In the genomic region with DNA sequence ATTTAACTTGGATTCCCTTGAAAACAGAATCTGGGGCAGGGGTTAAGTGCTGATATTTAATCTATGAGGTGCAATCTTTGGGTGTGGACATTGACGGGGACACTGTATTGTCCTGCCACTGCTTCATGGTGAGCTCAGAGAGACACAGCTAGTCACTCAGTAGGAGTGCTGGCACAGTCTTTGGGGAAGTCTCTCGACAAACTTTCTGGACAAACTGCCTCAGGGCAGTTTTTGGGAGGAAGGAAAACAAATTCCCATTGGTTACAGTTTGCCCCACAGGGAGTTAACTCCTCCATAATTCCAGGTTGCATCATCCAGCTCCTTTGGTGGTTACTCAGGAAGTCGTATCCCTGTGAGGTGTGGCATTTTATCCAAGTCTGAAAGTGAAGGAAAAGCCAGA, we compare ENCODE assay signal across 19 cellular contexts. TPM values are rescaled to one million over a fixed set of nuclear protein-coding genes. Genes with fewer than 3 reads are reported as not detected.
DNase-seq lines count a peak whose midpoint lies in the region; ATAC-seq and TF ChIP-seq lines count a peak whose summit lies in the region.
"Had no signal": no experiment of that assay in that cellular context is flagged by ENCODE, and none has a peak within 500 bp of the region (broad histone marks: within the 10 kb centered on the region; RNA-seq: fewer than 3 reads in every experiment).

No MANE protein-coding gene starts in this region.

- no peak overlapping the region for H3K4me3 ChIP-seq in PC-9
- H3K4me3 ChIP-seq in epithelial cell of esophagus (ENCODE audit: low read length) = no peak overlapping the region
- H3K4me3 ChIP-seq: hepatocyte, lung, sigmoid colon had no signal

- POLR2A ChIA-PET in PC-9 (lab: Charles Lee; ENCODE audit: unreplicated experiment) = interaction anchor here (0.6 to 0.8 kb wide), 2 partner anchors 42 to 274 kb away, joined by 3 to 5 read pairs; no protein-coding TSS in a partner anchor

- H3K4me2 ChIP-seq in PC-9 = peak overlapping the region; percentile 39
- H3K4me2 ChIP-seq: hepatocyte, SK-N-SH had no signal

- intact Hi-C loops in PC-9 (cut with micrococcal nuclease; ENCODE audit: unreplicated experiment) = no loop called here

- H3K4me1 Mint-ChIP-seq in osteocyte (ENCODE audit: unreplicated experiment) = peaks cover 35% of the 10 kb centered on the region

- no peak overlapping the region for H3K4me3 Mint-ChIP-seq in osteocyte (ENCODE audit: unreplicated experiment)
- H3K4me3 Mint-ChIP-seq: activated CD8-positive, alpha-beta memory T cell treated with anti-CD3 and anti-CD28 coated beads, Interleukin-2, amount 10 ng/mL, durations not matched to agents 7 days and 5 days; activated naive CD4-positive, alpha-beta T cell treated with anti-CD3 and anti-CD28 coated beads for 36 hours; CD4-positive, alpha-beta T cell had no signal

- H3K27me3 ChIP-seq in PC-9 (ENCODE audit: insufficient read depth, low read depth) = no peaks in the 10 kb centered on the region
- H3K27me3 ChIP-seq: hepatocyte, sigmoid colon had no signal

- 0 out of 2 replicates have a peak overlapping the region, but pooled peaks have one; percentile 18 for H2AFZ ChIP-seq in PC-9
- H2AFZ ChIP-seq: hepatocyte had no signal

- TF ChIP-seq POLR2A in GM18505 (IDR thresholded peaks at IDR 0.05; ENCODE audit: borderline replicate concordance, extremely low read depth, insufficient read depth, insufficient read length) = no peak

- H3K27ac Mint-ChIP-seq in osteocyte (ENCODE audit: unreplicated experiment) = peak overlapping the region; percentile 62
- H3K27ac Mint-ChIP-seq: activated CD8-positive, alpha-beta memory T cell treated with anti-CD3 and anti-CD28 coated beads, Interleukin-2, amount 10 ng/mL, durations not matched to agents 7 days and 5 days; activated naive CD4-positive, alpha-beta T cell treated with anti-CD3 and anti-CD28 coated beads for 36 hours; CD4-positive, alpha-beta T cell had no signal

- H3K27me3 Mint-ChIP-seq in osteocyte (ENCODE audit: unreplicated experiment) = no peaks in the 10 kb centered on the region
- H3K27me3 Mint-ChIP-seq: CD4-positive, alpha-beta T cell had no signal

- 0 out of 2 replicates have a peak, but pooled peaks cover 2% of the 10 kb centered on the region for H3K36me3 ChIP-seq in PC-9 (ENCODE audit: low read depth)

- peaks cover 67% of the 10 kb centered on the region for H3F3A ChIP-seq in PC-9 (ENCODE audit: insufficient read depth, low read depth)

- no peaks in the 10 kb centered on the region for H3K9me3 ChIP-seq in PC-9 (ENCODE audit: insufficient read depth, low read depth)
- H3K9me3 ChIP-seq: sigmoid colon, SK-N-SH had no signal

- H3K9me2 ChIP-seq in PC-9 (ENCODE audit: insufficient read depth) = no peaks in the 10 kb centered on the region
- H3K9me2 ChIP-seq: SK-N-SH had no signal

- H3K36me3 Mint-ChIP-seq in osteocyte (ENCODE audit: unreplicated experiment) = peaks cover 5% of the 10 kb centered on the region

- H3K9me3 Mint-ChIP-seq in osteocyte (ENCODE audit: unreplicated experiment) = no peaks in the 10 kb centered on the region
- H3K9me3 Mint-ChIP-seq: activated naive CD4-positive, alpha-beta T cell treated with anti-CD3 and anti-CD28 coated beads for 36 hours; CD4-positive, alpha-beta T cell had no signal

- ATAC-seq in GM18505 (IDR thresholded peaks at IDR 0.05; ENCODE audit: unreplicated experiment) = no peak
- ATAC-seq: activated CD8-positive, alpha-beta memory T cell treated with anti-CD3 and anti-CD28 coated beads, Interleukin-2, amount 10 ng/mL, durations not matched to agents 7 days and 5 days had no signal

- no peaks in the 10 kb centered on the region for H3K79me2 ChIP-seq in PC-9 (ENCODE audit: low read depth)
- H3K79me2 ChIP-seq: hepatocyte had no signal

- DNase-seq in ELR (ENCODE audit: low read depth) (peak; percentile 40), PC-9 (peak in 1 of 2 experiments; percentile 81), epithelial cell of esophagus (ENCODE audit: low read depth) (peak; percentile 81), osteocyte (ENCODE audit: extremely low spot score, unreplicated experiment) (no peak), GM03348 (ENCODE audit: low spot score) (no peak), NCI-H82 treated with DMSO at 0.1 percent for 48 hours (lab: John Stamatoyannopoulos, UW; ENCODE audit: unreplicated experiment) (no peak)
- DNase-seq: activated CD8-positive, alpha-beta memory T cell treated with anti-CD3 and anti-CD28 coated beads, Interleukin-2, amount 10 ng/mL, durations not matched to agents 7 days and 5 days; activated naive CD4-positive, alpha-beta T cell treated with anti-CD3 and anti-CD28 coated beads for 36 hours; caudate nucleus; CD4-positive, alpha-beta T cell; Karpas-422; NCI-H2029 treated with DMSO at 0.1 percent for 48 hours; sigmoid colon; SK-N-SH; stimulated activated naive CD4-positive, alpha-beta T cell treated with Interleukin-2 at 50 U/mL for 16 hours had no signal

- peak overlapping the region; percentile 86 for H3K27ac ChIP-seq in PC-9
- H3K27ac ChIP-seq: hepatocyte, sigmoid colon, VCaP had no signal

- TF ChIP-seq CTCF in PC-9 (conservative IDR thresholded peaks at IDR 0.05) = no peak
- TF ChIP-seq CTCF in epithelial cell of esophagus (IDR thresholded peaks at IDR 0.05; ENCODE audit: insufficient read depth, low read depth, low read length, missing control alignments) = no peak
- TF ChIP-seq CTCF in osteocyte (IDR thresholded peaks at IDR 0.05) = no peak

- 0 out of 2 replicates have a peak, but pooled peaks cover 4% of the 10 kb centered on the region for H4K20me1 ChIP-seq in PC-9 (ENCODE audit: insufficient read depth)

- CTCF ChIA-PET in PC-9 (lab: Charles Lee) = no interaction called here

- H3K4me1 ChIP-seq in PC-9 (replicated peaks; ENCODE audit: insufficient read depth) = peaks cover 36% of the 10 kb centered on the region

- no TSS peak for BruUV-seq in PC-9 (replicated peaks; lab: Mats Ljungman, UMichigan)

RNA-seq across cellular contexts. Expression of a gene that starts 17.9 kb away (rescaled TPM):
- total RNA-seq in PC-9 (2021) (403 and 583 TPM in 2 replicates), osteocyte (497 and 512 TPM in 2 replicates)

RNA-seq across cellular contexts. Expression of a gene that starts 18.4 kb away (rescaled TPM):
- total RNA-seq in PC-9 (2021) = 13.9 and 19.2 TPM in 2 replicates
- 8.2 and 8.7 TPM in 2 replicates for total RNA-seq in osteocyte

RNA-seq across cellular contexts. Expression of a gene that starts 40.9 kb away (rescaled TPM):
- total RNA-seq in PC-9 (2021) (9.0 and 13.3 TPM in 2 replicates), osteocyte (4.2 and 6.4 TPM in 2 replicates)

Comparison
In these comparisons a context has a peak if more than half of its experiments do, and no peak if none do; other contexts are left out.
1. DNase-seq: peak in ELR (single experiment) and epithelial cell of esophagus (single experiment); none in osteocyte (single experiment), GM03348 (single experiment) and NCI-H82 treated with DMSO at 0.1 percent for 48 hours (single experiment).